ENCODE assay signal across 7 cellular contexts in genomic region chr12:47905313-47905730, GRCh38. TPM values are rescaled to one million over a fixed set of nuclear protein-coding genes. Genes with fewer than 3 reads are reported as not detected.
DNase-seq lines count a peak whose midpoint lies in the region; ATAC-seq and TF ChIP-seq lines count a peak whose summit lies in the region.

No MANE protein-coding gene starts in this region.

- no peak for TF ChIP-seq POLR2A in suprapubic skin (IDR thresholded peaks at IDR 0.05)

- no peaks in the 10 kb centered on the region for H3K9me3 ChIP-seq in suprapubic skin

- H3K27ac ChIP-seq in suprapubic skin: no peak overlapping the region

- H3K4me3 ChIP-seq in GM12865 (ENCODE audit: low read depth, low read length) (peak overlapping the region; percentile 47), suprapubic skin (peak overlapping the region; percentile 67)

- no peaks in the 10 kb centered on the region for H3K27me3 ChIP-seq in suprapubic skin

- ATAC-seq in GM21825 (IDR thresholded peaks at IDR 0.05; ENCODE audit: unreplicated experiment): peak; percentile 13
- ATAC-seq in left lobe of liver: peak; percentile 66
- no peak for ATAC-seq in GM18870 (IDR thresholded peaks at IDR 0.05; ENCODE audit: unreplicated experiment)

- under 1% methylated on average over 19 of the region's 34 CpGs for WGBS in suprapubic skin

- DNase-seq in GM12865 (ENCODE audit: low read depth) (peak; percentile 40), NCI-H146 treated with DMSO at 0.1 percent for 48 hours (lab: John Stamatoyannopoulos, UW; ENCODE audit: unreplicated experiment) (peak; percentile 95), T47D (ENCODE audit: low read depth in 1 of 2, low spot score in 1 of 2) (peak; percentile 82 to 93), left lobe of liver (ENCODE audit: low spot score) (peak; percentile 60), suprapubic skin (ENCODE audit: low spot score in 2 of 2) (no peak)

- TF ChIP-seq EP300 in suprapubic skin (IDR thresholded peaks at IDR 0.05): no peak

- peaks cover 47% of the 10 kb centered on the region for H3K4me1 ChIP-seq in suprapubic skin

- TF ChIP-seq CTCF in GM12865 (IDR thresholded peaks at IDR 0.05; ENCODE audit: insufficient read depth, low read depth, low read length, missing control alignments): peak; percentile 36
- no peak for TF ChIP-seq CTCF in suprapubic skin (IDR thresholded peaks at IDR 0.05)

- H3K36me3 ChIP-seq in suprapubic skin: no peaks in the 10 kb centered on the region

- in situ Hi-C loops in T47D (cut with HindIII; ENCODE audit: low pct_unique_long_range_greater_than_20kb, low sequenced_read_pairs): no loop called here

RNA-seq across cellular contexts. Expression of gene VDR, which starts 0.5 kb away (rescaled TPM):
- total RNA-seq in left lobe of liver (0.28 TPM), suprapubic skin (10 to 100 TPM; 36.7 to 47.9 (median 41.2) TPM)

RNA-seq across cellular contexts. Expression of gene TMEM106C, which starts 58.1 kb away (rescaled TPM):
- total RNA-seq in left lobe of liver (14.8 TPM), suprapubic skin (10 to 100 TPM; 36.8 to 52.9 (median 46.5) TPM)

Comparison
In these comparisons a context has a peak if more than half of its experiments do, and no peak if none do; other contexts are left out.
1. DNase-seq: peak in GM12865 (single experiment), NCI-H146 treated with DMSO at 0.1 percent for 48 hours (single experiment), T47D (2 of 2) and left lobe of liver (single experiment); none in suprapubic skin (0 of 2).
2. RNA of gene VDR, which starts 0.5 kb away (total RNA-seq): 36.7 to 47.9 TPM in suprapubic skin; 0.28 TPM in left lobe of liver (single experiment); every median in the first group is over 10 times any median in the second.